In the genomic region with DNA sequence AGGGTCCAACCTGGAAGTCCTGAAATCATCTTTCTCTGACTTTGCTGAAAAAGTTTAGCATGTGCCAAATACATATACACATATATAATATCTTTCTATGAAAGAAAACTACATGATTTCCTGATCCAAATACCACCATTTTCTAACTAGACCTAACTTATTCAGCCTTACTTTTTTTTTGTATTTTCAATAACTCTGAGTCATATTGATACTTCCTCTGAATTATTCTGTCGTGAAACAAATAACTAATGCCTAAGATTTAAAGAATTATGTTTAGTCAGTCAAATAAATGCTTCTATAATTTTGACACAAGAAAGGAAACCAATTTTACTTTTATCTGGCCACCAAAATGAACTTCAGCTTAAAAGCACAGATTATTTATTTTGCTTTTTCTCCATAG, we compare ENCODE assay signal across 39 cellular contexts.
"Had no signal": no experiment of that assay in that cellular context is flagged by ENCODE, and none has a peak within 500 bp of the region (broad histone marks: within the 10 kb centered on the region; RNA-seq: fewer than 3 reads in every experiment).

No MANE protein-coding gene starts in this region.

- H3K4me1 Mint-ChIP-seq: activated naive CD4-positive, alpha-beta T cell treated with anti-CD3 and anti-CD28 coated beads, Interleukin-2, amount 10 ng/mL, durations not matched to agents 7 days and 5 days; activated naive CD4-positive, alpha-beta T cell treated with anti-CD3 and anti-CD28 coated beads, Interleukin-2, amount 50 U/mL, for 24 hours; activated naive CD8-positive, alpha-beta T cell treated with anti-CD3 and anti-CD28 coated beads for 36 hours; activated naive CD8-positive, alpha-beta T cell treated with anti-CD3 and anti-CD28 coated beads, Interleukin-2, amount 10 ng/mL, durations not matched to agents 7 days and 5 days; activated T-helper 17 cell treated with anti-CD3 and anti-CD28 coated beads, Interleukin-2, amount 50 U/mL, for 72 hours; brain; central memory CD8-positive, alpha-beta T cell had no signal

- H3K36me3 ChIP-seq: adrenal gland, ascending aorta, brain microvascular endothelial cell, breast epithelium, cardiac muscle cell had no signal

- H3K27ac Mint-ChIP-seq: activated naive CD4-positive, alpha-beta T cell treated with anti-CD3 and anti-CD28 coated beads for 36 hours; activated naive CD4-positive, alpha-beta T cell treated with anti-CD3 and anti-CD28 coated beads, Interleukin-2, amount 10 ng/mL, durations not matched to agents 7 days and 5 days; activated naive CD4-positive, alpha-beta T cell treated with anti-CD3 and anti-CD28 coated beads, Interleukin-2, amount 50 U/mL, for 24 hours; activated naive CD4-positive, alpha-beta T cell treated with anti-CD3 and anti-CD28 coated beads, Interleukin-2, amount 50 U/mL, for 72 hours; activated naive CD8-positive, alpha-beta T cell; activated naive CD8-positive, alpha-beta T cell treated with anti-CD3 and anti-CD28 coated beads for 36 hours; activated naive CD8-positive, alpha-beta T cell treated with anti-CD3 and anti-CD28 coated beads, Interleukin-2, amount 10 ng/mL, durations not matched to agents 7 days and 5 days; activated T-cell treated with anti-CD3 and anti-CD28 coated beads, Interleukin-2, amount 50 U/mL, for 24 hours; activated T-cell treated with anti-CD3 and anti-CD28 coated beads, Interleukin-2, amount 50 U/mL, for 72 hours; activated T-helper 1 cell treated with anti-CD3 and anti-CD28 coated beads, Interleukin-12 subunit alpha, Interleukin-12 subunit beta, Interleukin-2, Interleukin-4 antibody, amounts not matched to agents 30 ng/mL and 10 ng/mL and 1 ng/mL, durations not matched to agents 14 hours and 24 hours and 36 hours; activated T-helper 17 cell treated with anti-CD3 and anti-CD28 coated beads, Interleukin-2, amount 50 U/mL, for 72 hours; activated T-helper 2 cell treated with anti-CD3 and anti-CD28 coated beads, Interferon-gamma antibody, Interleukin-2, Interleukin-4, amounts not matched to agents 10 μg/mL and 5 μg/mL and 100 μg/mL, durations not matched to agents 14 hours and 24 hours and 36 hours; brain had no signal

- H3K27me3 Mint-ChIP-seq: activated naive CD4-positive, alpha-beta T cell treated with anti-CD3 and anti-CD28 coated beads, Interleukin-2, amount 10 ng/mL, durations not matched to agents 7 days and 5 days; activated naive CD4-positive, alpha-beta T cell treated with anti-CD3 and anti-CD28 coated beads, Interleukin-2, amount 50 U/mL, for 24 hours; activated naive CD8-positive, alpha-beta T cell; activated naive CD8-positive, alpha-beta T cell treated with anti-CD3 and anti-CD28 coated beads for 36 hours; activated naive CD8-positive, alpha-beta T cell treated with anti-CD3 and anti-CD28 coated beads, Interleukin-2, amount 10 ng/mL, durations not matched to agents 7 days and 5 days; activated T-cell treated with anti-CD3 and anti-CD28 coated beads, Interleukin-2, amount 50 U/mL, for 24 hours; activated T-helper 17 cell treated with anti-CD3 and anti-CD28 coated beads, Interleukin-2, amount 50 U/mL, for 72 hours; central memory CD8-positive, alpha-beta T cell had no signal

- DNase-seq: activated effector memory CD4-positive, alpha-beta T cell treated with anti-CD3 and anti-CD28 coated beads, Interleukin-2, amount 50 U/mL, for 16 hours; activated effector memory CD4-positive, alpha-beta T cell treated with Interleukin-2 at 50 U/mL for 16 hours; activated gamma-delta T cell; activated gamma-delta T cell treated with Interleukin-2 at 50 U/mL for 16 hours; activated naive CD4-positive, alpha-beta T cell; activated naive CD4-positive, alpha-beta T cell treated with anti-CD3 and anti-CD28 coated beads for 36 hours; activated naive CD4-positive, alpha-beta T cell treated with anti-CD3 and anti-CD28 coated beads, Interleukin-2, amount 10 ng/mL, durations not matched to agents 7 days and 5 days; activated naive CD4-positive, alpha-beta T cell treated with anti-CD3 and anti-CD28 coated beads, Interleukin-2, amount 50 U/mL, for 16 hours; activated naive CD4-positive, alpha-beta T cell treated with Interleukin-2 at 50 U/mL for 16 hours; activated naive CD8-positive, alpha-beta T cell treated with anti-CD3 and anti-CD28 coated beads for 36 hours; activated naive CD8-positive, alpha-beta T cell treated with anti-CD3 and anti-CD28 coated beads, Interleukin-2, amount 10 ng/mL, durations not matched to agents 7 days and 5 days; activated T-cell treated with anti-CD3 and anti-CD28 coated beads, Interleukin-2, amount 50 U/mL, for 1 hour; activated T-cell treated with anti-CD3 and anti-CD28 coated beads, Interleukin-2, amount 50 U/mL, for 24 hours; activated T-cell treated with anti-CD3 and anti-CD28 coated beads, Interleukin-2, amount 50 U/mL, for 4 hours; activated T-cell treated with anti-CD3 and anti-CD28 coated beads, Interleukin-2, amount 50 U/mL, for 48 hours; activated T-cell treated with anti-CD3 and anti-CD28 coated beads, Interleukin-2, amount 50 U/mL, for 72 hours; adrenal gland; amniotic stem cell; amygdala; anterior cingulate cortex; aorta; body of pancreas; brain microvascular endothelial cell; caudate nucleus; central memory CD4-positive, alpha-beta T cell; cerebellar nuclear complex had no signal

- H3K4me1 ChIP-seq: adrenal gland, ascending aorta, body of pancreas, breast epithelium had no signal

- FAIRE-seq: astrocyte, bronchial epithelial cell had no signal

- H3K36me3 Mint-ChIP-seq: activated naive CD4-positive, alpha-beta T cell treated with anti-CD3 and anti-CD28 coated beads, Interleukin-2, amount 10 ng/mL, durations not matched to agents 7 days and 5 days; activated naive CD4-positive, alpha-beta T cell treated with anti-CD3 and anti-CD28 coated beads, Interleukin-2, amount 50 U/mL, for 24 hours; activated naive CD4-positive, alpha-beta T cell treated with anti-CD3 and anti-CD28 coated beads, Interleukin-2, amount 50 U/mL, for 72 hours; activated naive CD8-positive, alpha-beta T cell; activated naive CD8-positive, alpha-beta T cell treated with anti-CD3 and anti-CD28 coated beads for 36 hours; activated naive CD8-positive, alpha-beta T cell treated with anti-CD3 and anti-CD28 coated beads, Interleukin-2, amount 10 ng/mL, durations not matched to agents 7 days and 5 days; brain had no signal

- H3K9me3 ChIP-seq: adrenal gland, ascending aorta, body of pancreas, breast epithelium had no signal

- H3K27ac ChIP-seq: adrenal gland, ascending aorta, body of pancreas, brain microvascular endothelial cell, breast epithelium, cardiac muscle cell had no signal

- H3K4me3 ChIP-seq: adrenal gland, ascending aorta, body of pancreas, breast epithelium, cardiac muscle cell had no signal

- H3K27me3 ChIP-seq: adrenal gland, ascending aorta, body of pancreas, brain microvascular endothelial cell, breast epithelium, cardiac muscle cell had no signal

- H3K4me3 Mint-ChIP-seq: activated naive CD4-positive, alpha-beta T cell treated with anti-CD3 and anti-CD28 coated beads for 36 hours; activated naive CD4-positive, alpha-beta T cell treated with anti-CD3 and anti-CD28 coated beads, Interleukin-2, amount 10 ng/mL, durations not matched to agents 7 days and 5 days; activated naive CD4-positive, alpha-beta T cell treated with anti-CD3 and anti-CD28 coated beads, Interleukin-2, amount 50 U/mL, for 24 hours; activated naive CD8-positive, alpha-beta T cell; activated naive CD8-positive, alpha-beta T cell treated with anti-CD3 and anti-CD28 coated beads for 36 hours; activated naive CD8-positive, alpha-beta T cell treated with anti-CD3 and anti-CD28 coated beads, Interleukin-2, amount 10 ng/mL, durations not matched to agents 7 days and 5 days; activated T-cell treated with anti-CD3 and anti-CD28 coated beads, Interleukin-2, amount 50 U/mL, for 24 hours; activated T-cell treated with anti-CD3 and anti-CD28 coated beads, Interleukin-2, amount 50 U/mL, for 4 hours; activated T-cell treated with anti-CD3 and anti-CD28 coated beads, Interleukin-2, amount 50 U/mL, for 72 hours; activated T-helper 1 cell treated with anti-CD3 and anti-CD28 coated beads, Interleukin-12 subunit alpha, Interleukin-12 subunit beta, Interleukin-2, Interleukin-4 antibody, amounts not matched to agents 30 ng/mL and 10 ng/mL and 1 ng/mL, durations not matched to agents 14 hours and 24 hours and 36 hours; activated T-helper 17 cell treated with anti-CD3 and anti-CD28 coated beads, Interleukin-2, amount 50 U/mL, for 72 hours; brain; central memory CD8-positive, alpha-beta T cell had no signal

- ATAC-seq: activated naive CD4-positive, alpha-beta T cell treated with anti-CD3 and anti-CD28 coated beads, Interleukin-2, amount 50 U/mL, for 72 hours; activated T-cell treated with anti-CD3 and anti-CD28 coated beads, Interleukin-2, amount 50 U/mL, for 4 hours; activated T-cell treated with anti-CD3 and anti-CD28 coated beads, Interleukin-2, amount 50 U/mL, for 72 hours; activated T-helper 17 cell treated with anti-CD3 and anti-CD28 coated beads, Interleukin-2, amount 50 U/mL, for 72 hours; body of pancreas had no signal
